ENCODE assay signal across 1 cellular context in genomic region chr1:145859491-145860159, GRCh38.
TF ChIP-seq lines count a peak whose summit lies in the region.

No MANE protein-coding gene starts in this region.

TF ChIP-seq in HepG2, 621 proteins besides CTCF, POLR2A, EP300 and RAD21 (continued from another document and continues in another):
- peak; percentile 7; the same call in 1 of the 2 replicates for TF ChIP-seq CSRNP1 (CRISPR knock-in tag; IDR thresholded peaks at IDR 0.05)
- TF ChIP-seq ARID2 (CRISPR knock-in tag; IDR thresholded peaks at IDR 0.05; ENCODE audit: borderline replicate concordance), result no peak
- TF ChIP-seq PHF21A (CRISPR knock-in tag; IDR thresholded peaks at IDR 0.05), result no peak
- no peak for TF ChIP-seq ZBTB7A (CRISPR knock-in tag; IDR thresholded peaks at IDR 0.05)
- no peak for TF ChIP-seq MAFF (IDR thresholded peaks at IDR 0.05; ENCODE audit: low read depth, low read length)
- no peak for TF ChIP-seq GRHL1 (CRISPR knock-in tag; conservative IDR thresholded peaks at IDR 0.05)
- no peak for TF ChIP-seq ZNF326 (CRISPR knock-in tag; IDR thresholded peaks at IDR 0.05; ENCODE audit: borderline replicate concordance)
- TF ChIP-seq ZNF430 (CRISPR knock-in tag; IDR thresholded peaks at IDR 0.05), result no peak
- TF ChIP-seq UBTF (CRISPR knock-in tag; IDR thresholded peaks at IDR 0.05), result peak; percentile 92
- TF ChIP-seq ARID4A (CRISPR knock-in tag; IDR thresholded peaks at IDR 0.05; ENCODE audit: borderline replicate concordance), result peak; percentile 58; the same call in 1 of the 2 replicates
- TF ChIP-seq PBX3 (CRISPR knock-in tag; IDR thresholded peaks at IDR 0.05; ENCODE audit: borderline replicate concordance), result no peak
- peak; percentile 63 for TF ChIP-seq TFDP2 (CRISPR knock-in tag; IDR thresholded peaks at IDR 0.05)
- no peak; the same call in 1 of the 2 replicates for TF ChIP-seq TARDBP (CRISPR knock-in tag; IDR thresholded peaks at IDR 0.05)
- TF ChIP-seq ZNF724P (CRISPR knock-in tag; IDR thresholded peaks at IDR 0.05; ENCODE audit: borderline replicate concordance), result 0 out of 2 replicates have a peak, but pooled peaks have one; percentile 41
- no peak for TF ChIP-seq REPIN1 (CRISPR knock-in tag; IDR thresholded peaks at IDR 0.05; ENCODE audit: borderline replicate concordance, low read depth)
- TF ChIP-seq HNRNPK (IDR thresholded peaks at IDR 0.05; ENCODE audit: low read depth, low read length, poor library complexity, severe bottlenecking), result peak; percentile 72
- TF ChIP-seq LCORL (IDR thresholded peaks at IDR 0.05), result no peak
- TF ChIP-seq LCORL (CRISPR knock-in tag; IDR thresholded peaks at IDR 0.05), result no peak
- peak; percentile 61 for TF ChIP-seq SAP130 (CRISPR knock-in tag; IDR thresholded peaks at IDR 0.05; ENCODE audit: low read depth)
- no peak for TF ChIP-seq ZNF766 (CRISPR knock-in tag; IDR thresholded peaks at IDR 0.05; ENCODE audit: borderline replicate concordance)
- peak; percentile 68 for TF ChIP-seq XRCC5 (optimal IDR thresholded peaks at IDR 0.05; ENCODE audit: low read length)
- TF ChIP-seq MNT (IDR thresholded peaks at IDR 0.05), result no peak
- peak; percentile 73 for TF ChIP-seq PATZ1 (CRISPR knock-in tag; IDR thresholded peaks at IDR 0.05)
- no peak for TF ChIP-seq ZNF574 (CRISPR knock-in tag; IDR thresholded peaks at IDR 0.05)
- TF ChIP-seq BCL3 (CRISPR knock-in tag; IDR thresholded peaks at IDR 0.05), result 0 out of 2 replicates have a peak, but pooled peaks have one; percentile 11
- no peak for TF ChIP-seq ZFP41 (CRISPR knock-in tag; IDR thresholded peaks at IDR 0.05; ENCODE audit: borderline replicate concordance)
- peak; percentile 7; the same call in 1 of the 2 replicates for TF ChIP-seq HES4 (CRISPR knock-in tag; IDR thresholded peaks at IDR 0.05; ENCODE audit: borderline replicate concordance)
- TF ChIP-seq ZBTB38 (CRISPR knock-in tag; IDR thresholded peaks at IDR 0.05), result 0 out of 2 replicates have a peak, but pooled peaks have one; percentile 13
- peak; percentile 86 for TF ChIP-seq ZNF652 (CRISPR knock-in tag; IDR thresholded peaks at IDR 0.05; ENCODE audit: borderline replicate concordance, low read depth)
- TF ChIP-seq POGK (CRISPR knock-in tag; conservative IDR thresholded peaks at IDR 0.05), result 0 out of 2 replicates have a peak, but pooled peaks have one; percentile 20
- no peak for TF ChIP-seq ZNF883 (CRISPR knock-in tag; IDR thresholded peaks at IDR 0.05; ENCODE audit: not compliant biosample characterization)
- no peak for TF ChIP-seq FIP1L1 (IDR thresholded peaks at IDR 0.05; ENCODE audit: borderline replicate concordance, insufficient read depth, low read depth, low read length)
